14 cellular contexts compared by ENCODE assay signal in genomic region chr1:916173-917075, GRCh38. TPM values are rescaled to one million over a fixed set of nuclear protein-coding genes. Genes with fewer than 3 reads are reported as not detected.
DNase-seq lines count a peak whose midpoint lies in the region; ATAC-seq and TF ChIP-seq lines count a peak whose summit lies in the region.
"Had no signal": no experiment of that assay in that cellular context is flagged by ENCODE, and none has a peak within 500 bp of the region (broad histone marks: within the 10 kb centered on the region; RNA-seq: fewer than 3 reads in every experiment).

No MANE protein-coding gene starts in this region.

- H2AK5ac ChIP-seq in IMR-90 (ENCODE audit: low read depth, low read length) = no peak overlapping the region

- no peak overlapping the region for H3K4me3 ChIP-seq in IMR-90 (ENCODE audit: insufficient read depth, low read depth, low read length)
- H3K4me3 ChIP-seq in endodermal cell (ENCODE audit: low read length) = no peak overlapping the region
- no peak overlapping the region for H3K4me3 ChIP-seq in osteoblast (ENCODE audit: insufficient read depth, low read length)
- no peak overlapping the region for H3K4me3 ChIP-seq in Caco-2 (ENCODE audit: low read depth, low read length)
- H3K4me3 ChIP-seq: coronary artery, GM23338, mucosa of descending colon had no signal

- H3K4me1 Mint-ChIP-seq in Calu3 (ENCODE audit: low read depth, unreplicated experiment) (peaks cover 26% of the 10 kb centered on the region), endodermal cell (peaks cover 17% of the 10 kb centered on the region), Caco-2 (ENCODE audit: low read depth, unreplicated experiment) (no peaks in the 10 kb centered on the region)
- H3K4me1 Mint-ChIP-seq in stimulated activated memory B cell treated with anti-CD40 and anti-IgM and Interleukin-4, amounts not matched to agents 10 μg/mL and 1 μg/mL and 100 μg/mL, for 72 hours = peaks cover 17% of the 10 kb centered on the region

- 34% methylated on average over 12 of the region's 31 CpGs; no CpG with 5 or more reads in 1 of the 2 experiments for WGBS in IMR-90 (ENCODE audit: extremely low coverage in 2 of 2, insufficient read length in 1 of 2), 2 experiments
- WGBS in endodermal cell (ENCODE audit: insufficient coverage in 1 of 2, insufficient read length in 1 of 2), 2 experiments = 81 to 83% methylated on average over 19 to 31 of the region's 31 CpGs

- H3K36me3 ChIP-seq in IMR-90 (ENCODE audit: control insufficient read depth, insufficient read depth, low read length) = no peaks in the 10 kb centered on the region
- H3K36me3 ChIP-seq in endodermal cell (ENCODE audit: control insufficient read depth, insufficient read depth, low read length) = no peaks in the 10 kb centered on the region
- H3K36me3 ChIP-seq in osteoblast (ENCODE audit: insufficient read depth, low read length) = no peaks in the 10 kb centered on the region
- no peaks in the 10 kb centered on the region for H3K36me3 ChIP-seq in Caco-2 (ENCODE audit: control insufficient read depth, insufficient read depth, low read length)

- H3K9ac ChIP-seq in IMR-90 (ENCODE audit: low read depth, low read length) (no peak overlapping the region), endodermal cell (ENCODE audit: extremely low read depth, low read length, poor library complexity, severe bottlenecking) (no peak overlapping the region)

- H4K8ac ChIP-seq in IMR-90 (ENCODE audit: low read depth in 2 of 2, low read length in 2 of 2) = no peak overlapping the region

- H3K27me3 ChIP-seq in IMR-90 (ENCODE audit: control insufficient read depth, insufficient read depth, low read length) (no peaks in the 10 kb centered on the region; the same call in 1 of the 2 replicates), endodermal cell (ENCODE audit: control insufficient read depth, insufficient read depth, low read length, poor library complexity, severe bottlenecking) (peaks cover 50% of the 10 kb centered on the region), osteoblast (ENCODE audit: insufficient read depth, low read length) (peaks cover 65% of the 10 kb centered on the region), Caco-2 (replicated peaks; ENCODE audit: control insufficient read depth, insufficient read depth, low read length) (no peaks in the 10 kb centered on the region)

- H3K9me3 ChIP-seq in IMR-90 (ENCODE audit: control insufficient read depth, insufficient read depth, low read length) = no peaks in the 10 kb centered on the region
- no peaks in the 10 kb centered on the region for H3K9me3 ChIP-seq in endodermal cell (ENCODE audit: control insufficient read depth, low read length)
- no peaks in the 10 kb centered on the region for H3K9me3 ChIP-seq in osteoblast (ENCODE audit: low read depth, low read length)
- H3K9me3 ChIP-seq in Caco-2 = no peaks in the 10 kb centered on the region
- H3K9me3 ChIP-seq: mucosa of descending colon had no signal

- no peaks in the 10 kb centered on the region for H3K79me2 ChIP-seq in osteoblast (ENCODE audit: insufficient read depth, low read length)

- DNase-seq in Calu3 = peak; percentile 0
- no peak for DNase-seq in IMR-90
- DNase-seq in endodermal cell = peak; percentile 24
- DNase-seq in osteoblast (ENCODE audit: insufficient read length, low spot score, missing footprints) = peak; percentile 61
- DNase-seq in Caco-2 = no peak
- DNase-seq: activated CD8-positive, alpha-beta memory T cell treated with anti-CD3 and anti-CD28 coated beads for 24 hours; NCI-H187 treated with DMSO at 0.1 percent for 48 hours; T-helper 2 cell had no signal

- H4K91ac ChIP-seq in IMR-90 (ENCODE audit: insufficient read depth, low read depth, low read length) = no peak overlapping the region

- H3K4me1 ChIP-seq in IMR-90 (ENCODE audit: control insufficient read depth, insufficient read depth, low read length) (peaks cover 17% of the 10 kb centered on the region), endodermal cell (ENCODE audit: control insufficient read depth, insufficient read depth, low read length) (peaks cover 19% of the 10 kb centered on the region), osteoblast (ENCODE audit: insufficient read depth, low read length) (peaks cover 12% of the 10 kb centered on the region), Caco-2 (peaks cover 12% of the 10 kb centered on the region)

- H2AFZ ChIP-seq in IMR-90 (replicated peaks; ENCODE audit: low read length, poor library complexity) = peak overlapping the region; percentile 58
- H2AFZ ChIP-seq in osteoblast (ENCODE audit: low read length) = no peak overlapping the region
- H2AFZ ChIP-seq: GM23338 had no signal

- no peak overlapping the region for H3K23ac ChIP-seq in IMR-90 (ENCODE audit: low read depth, low read length)

- peaks cover 3% of the 10 kb centered on the region for H3K9me1 ChIP-seq in IMR-90 (ENCODE audit: insufficient read depth, low read length)

- H3K4ac ChIP-seq in IMR-90 (ENCODE audit: low read depth, low read length) = no peak overlapping the region

- H4K20me1 ChIP-seq in IMR-90 (ENCODE audit: insufficient read depth, low read length) = no peaks in the 10 kb centered on the region; the same call in 1 of the 2 replicates
- peaks cover 8% of the 10 kb centered on the region for H4K20me1 ChIP-seq in osteoblast (ENCODE audit: insufficient read depth, low read length)

- dilution Hi-C loops in IMR-90 (cut with HindIII; ENCODE audit: low sequenced_read_pairs, unreplicated experiment) = no loop called here

- BruUV-seq in Calu3 (replicated peaks; lab: Mats Ljungman, UMichigan) = no TSS peak
- BruUV-seq in IMR-90 (replicated peaks; lab: Mats Ljungman, UMichigan) = no TSS peak
- no TSS peak for BruUV-seq in Caco-2 (replicated peaks; lab: Mats Ljungman, UMichigan)

- H2AK9ac ChIP-seq in IMR-90 (replicated peaks; ENCODE audit: low read depth, low read length, poor library complexity) = peak overlapping the region; percentile 72

- H3K18ac ChIP-seq in IMR-90 (ENCODE audit: low read depth, low read length) = no peak overlapping the region

- ATAC-seq in IMR-90 (ENCODE audit: low read depth) (peak; percentile 40), HG02885 (IDR thresholded peaks at IDR 0.05; ENCODE audit: poor library complexity, unreplicated experiment) (no peak)
- ATAC-seq in stimulated activated memory B cell treated with anti-CD40 and anti-IgM and Interleukin-4, amounts not matched to agents 10 μg/mL and 1 μg/mL and 100 μg/mL, for 72 hours = no peak
- ATAC-seq: GM23338, mucosa of descending colon had no signal

- H2BK5ac ChIP-seq in IMR-90 (ENCODE audit: low read depth, low read length, poor library complexity, severe bottlenecking) = no peak overlapping the region

- H3K14ac ChIP-seq in IMR-90 (replicated peaks; ENCODE audit: low read depth, low read length) = no peak overlapping the region

- POLR2A ChIA-PET in IMR-90 (lab: Charles Lee; ENCODE audit: unreplicated experiment) (no interaction called here), Caco-2 (lab: Charles Lee) (no interaction called here)

- H3K27ac ChIP-seq in IMR-90 (ENCODE audit: insufficient read depth, low read length) (no peak overlapping the region), endodermal cell (ENCODE audit: low read depth, low read length) (no peak overlapping the region), osteoblast (ENCODE audit: low read depth, low read length) (no peak overlapping the region)
- H3K27ac ChIP-seq: coronary artery had no signal

- TF ChIP-seq CTCF in Calu3 (IDR thresholded peaks at IDR 0.05; ENCODE audit: unreplicated experiment) (no peak), IMR-90 (conservative IDR thresholded peaks at IDR 0.05; ENCODE audit: low read depth, low read length) (no peak), endodermal cell (conservative IDR thresholded peaks at IDR 0.05) (no peak), osteoblast (IDR thresholded peaks at IDR 0.05; ENCODE audit: extremely low read depth, low read depth, low read length) (no peak), Caco-2 (IDR thresholded peaks at IDR 0.05; ENCODE audit: insufficient read depth in 1 of 2, low read depth in 1 of 2, low read length in 1 of 2, severe bottlenecking in 1 of 2, unreplicated experiment in 1 of 2) (no peak)

- no peak overlapping the region for H3K56ac ChIP-seq in IMR-90 (ENCODE audit: extremely low read depth, insufficient read depth, low read length)

- intact Hi-C loops in Calu3 (cut with micrococcal nuclease; ENCODE audit: unreplicated experiment) (no loop called here), IMR-90 (cut with micrococcal nuclease) (no loop called here), Caco-2 (cut with micrococcal nuclease; ENCODE audit: unreplicated experiment) (no loop called here)

- H2BK120ac ChIP-seq in IMR-90 (ENCODE audit: low read depth, low read length) = no peak overlapping the region

- TF ChIP-seq POLR2A in IMR-90 (IDR thresholded peaks at IDR 0.05; ENCODE audit: low read depth, low read length) = no peak

- H2BK15ac ChIP-seq in IMR-90 (ENCODE audit: low read depth, low read length) = no peak overlapping the region

- H3K9me3 Mint-ChIP-seq in Calu3 (ENCODE audit: low read depth, unreplicated experiment) = no peaks in the 10 kb centered on the region
- no peaks in the 10 kb centered on the region for H3K9me3 Mint-ChIP-seq in endodermal cell
- H3K9me3 Mint-ChIP-seq in Caco-2 (ENCODE audit: unreplicated experiment) = no peaks in the 10 kb centered on the region
- H3K9me3 Mint-ChIP-seq in stimulated activated memory B cell treated with anti-CD40 and anti-IgM and Interleukin-4, amounts not matched to agents 10 μg/mL and 1 μg/mL and 100 μg/mL, for 72 hours = no peaks in the 10 kb centered on the region
- H3K9me3 Mint-ChIP-seq: activated naive CD4-positive, alpha-beta T cell treated with anti-CD3 and anti-CD28 coated beads, Interleukin-2, amount 50 U/mL, for 24 hours had no signal

- H3K27me3 Mint-ChIP-seq in Calu3 (ENCODE audit: unreplicated experiment) (peaks cover 95% of the 10 kb centered on the region), endodermal cell (ENCODE audit: insufficient read depth) (peaks cover 79% of the 10 kb centered on the region), Caco-2 (ENCODE audit: insufficient read depth, unreplicated experiment) (peaks cover 2% of the 10 kb centered on the region)
- peaks cover 100% of the 10 kb centered on the region for H3K27me3 Mint-ChIP-seq in stimulated activated memory B cell treated with anti-CD40 and anti-IgM and Interleukin-4, amounts not matched to agents 10 μg/mL and 1 μg/mL and 100 μg/mL, for 72 hours

- CTCF ChIA-PET in Calu3 (lab: Charles Lee) = interaction anchor here (0.6 to 2.0 kb wide), 2 partner anchors 17 to 220 kb away, joined by 3 to 5 read pairs; no protein-coding TSS in a partner anchor
- CTCF ChIA-PET in IMR-90 (lab: Yijun Ruan, JAX) = no interaction called here
- CTCF ChIA-PET in Caco-2 (lab: Charles Lee) = interaction anchor here (0.6 to 0.9 kb wide), 2 partner anchors 10 to 22 kb away, joined by 3 read pairs; no protein-coding TSS in a partner anchor

- H3K79me1 ChIP-seq in IMR-90 (ENCODE audit: low read depth in 1 of 2, low read length in 2 of 2) = peaks cover 2 to 6% of the 10 kb centered on the region in 2 experiments; a peak in 1 of 4 replicates

- in situ Hi-C loops in IMR-90 (cut with MboI; ENCODE audit: low sequenced_read_pairs) = no loop called here

- no peak overlapping the region for H2BK20ac ChIP-seq in IMR-90 (ENCODE audit: low read depth, low read length)

- no peak for TF ChIP-seq RAD21 in IMR-90 (IDR thresholded peaks at IDR 0.05; ENCODE audit: low read length)

- H3K4me2 ChIP-seq in IMR-90 (ENCODE audit: low read depth, low read length) (no peak overlapping the region; the same call in 1 of the 2 replicates), osteoblast (ENCODE audit: insufficient read depth, low read length) (no peak overlapping the region)
- H3K4me2 ChIP-seq: GM23338 had no signal

- no peaks in the 10 kb centered on the region for H3K36me3 Mint-ChIP-seq in Calu3 (ENCODE audit: insufficient read depth, unreplicated experiment)
- peaks cover 3% of the 10 kb centered on the region for H3K36me3 Mint-ChIP-seq in endodermal cell (ENCODE audit: low read depth)
- H3K36me3 Mint-ChIP-seq in Caco-2 (ENCODE audit: insufficient read depth, unreplicated experiment) = no peaks in the 10 kb centered on the region
- no peaks in the 10 kb centered on the region for H3K36me3 Mint-ChIP-seq in stimulated activated memory B cell treated with anti-CD40 and anti-IgM and Interleukin-4, amounts not matched to agents 10 μg/mL and 1 μg/mL and 100 μg/mL, for 72 hours
- H3K36me3 Mint-ChIP-seq: activated naive CD4-positive, alpha-beta T cell treated with anti-CD3 and anti-CD28 coated beads, Interleukin-2, amount 50 U/mL, for 24 hours had no signal

- no peak overlapping the region for H4K5ac ChIP-seq in IMR-90 (ENCODE audit: low read depth, low read length)

- no peak overlapping the region for H3K4me3 Mint-ChIP-seq in Calu3 (ENCODE audit: low read depth, unreplicated experiment)
- no peak overlapping the region for H3K4me3 Mint-ChIP-seq in endodermal cell
- no peak overlapping the region for H3K4me3 Mint-ChIP-seq in Caco-2 (ENCODE audit: unreplicated experiment)
- H3K4me3 Mint-ChIP-seq in stimulated activated memory B cell treated with anti-CD40 and anti-IgM and Interleukin-4, amounts not matched to agents 10 μg/mL and 1 μg/mL and 100 μg/mL, for 72 hours = no peak overlapping the region
- H3K4me3 Mint-ChIP-seq: activated naive CD4-positive, alpha-beta T cell treated with anti-CD3 and anti-CD28 coated beads, Interleukin-2, amount 50 U/mL, for 24 hours; GM23338 had no signal

- H3K27ac Mint-ChIP-seq in Calu3 (ENCODE audit: unreplicated experiment) (no peak overlapping the region), endodermal cell (no peak overlapping the region), Caco-2 (ENCODE audit: unreplicated experiment) (no peak overlapping the region)
- no peak overlapping the region for H3K27ac Mint-ChIP-seq in stimulated activated memory B cell treated with anti-CD40 and anti-IgM and Interleukin-4, amounts not matched to agents 10 μg/mL and 1 μg/mL and 100 μg/mL, for 72 hours
- H3K27ac Mint-ChIP-seq: activated naive CD4-positive, alpha-beta T cell treated with anti-CD3 and anti-CD28 coated beads, Interleukin-2, amount 50 U/mL, for 24 hours; GM23338 had no signal

RNA-seq across cellular contexts. Expression of gene SAMD11, which starts 7.3 kb away (rescaled TPM):
- total RNA-seq in Calu3 (2022) (0.27 and 0.54 TPM in 2 replicates), IMR-90 (2012; rRNA removed) (5.9 and 6.9 TPM in 2 replicates), endodermal cell (100 to 1,000 TPM; 152 to 156 TPM), osteoblast (7.7 and 8.3 TPM in 2 replicates), Caco-2 (2022) (0.54 and 0.63 TPM in 2 replicates)
- 22.9 and 31.9 TPM in 2 replicates for polyA plus RNA-seq in IMR-90 (2012; rRNA removed)
- 7.3 and 10.5 TPM in 2 replicates for polyA plus RNA-seq in IMR-90 (2012; cell fraction: cytosol; rRNA removed)
- polyA plus RNA-seq in IMR-90 (2012; cell fraction: nucleus; rRNA removed; ENCODE audit: low replicate concordance) = 30.0 and 141 TPM in 2 replicates
- polyA plus RNA-seq in endodermal cell (2013, experiment 1 of 2) = 28.0 TPM
- 26.1 TPM for polyA plus RNA-seq in endodermal cell (2013, experiment 2 of 2)

RNA-seq across cellular contexts. Expression of gene NOC2L, which starts 42.6 kb away (rescaled TPM):
- total RNA-seq in Calu3 (2022) (98.6 and 107 TPM in 2 replicates), IMR-90 (2012; rRNA removed) (105 and 106 TPM in 2 replicates), endodermal cell (10 to 100 TPM; 83.5 to 97.3 TPM), osteoblast (47.7 and 47.8 TPM in 2 replicates), Caco-2 (2022) (93.4 and 94.1 TPM in 2 replicates)
- 74.2 and 75.7 TPM in 2 replicates for polyA plus RNA-seq in IMR-90 (2012; rRNA removed)
- polyA plus RNA-seq in IMR-90 (2012; cell fraction: cytosol; rRNA removed) = 54.0 and 63.6 TPM in 2 replicates
- 86.7 and 138 TPM in 2 replicates for polyA plus RNA-seq in IMR-90 (2012; cell fraction: nucleus; rRNA removed; ENCODE audit: low replicate concordance)
- polyA plus RNA-seq in endodermal cell (2013, experiment 1 of 2) = 62.0 TPM
- 55.3 TPM for polyA plus RNA-seq in endodermal cell (2013, experiment 2 of 2)

RNA-seq across cellular contexts. Expression of gene KLHL17, which starts 44.0 kb away (rescaled TPM):
- total RNA-seq in Calu3 (2022) = 27.1 and 27.8 TPM in 2 replicates
- 3.4 and 3.6 TPM in 2 replicates for total RNA-seq in IMR-90 (2012; rRNA removed)
- 41.0 and 50.7 TPM in 2 replicates for polyA plus RNA-seq in IMR-90 (2012; rRNA removed)
- polyA plus RNA-seq in IMR-90 (2012; cell fraction: cytosol; rRNA removed) = 14.1 and 16.5 TPM in 2 replicates
- polyA plus RNA-seq in IMR-90 (2012; cell fraction: nucleus; rRNA removed; ENCODE audit: low replicate concordance) = 305 and 1,032 TPM in 2 replicates
- total RNA-seq in endodermal cell = 10 to 100 TPM; 49.2 to 58.2 TPM
- 41.1 TPM for polyA plus RNA-seq in endodermal cell (2013, experiment 1 of 2)
- 32.2 TPM for polyA plus RNA-seq in endodermal cell (2013, experiment 2 of 2)
- 5.4 and 6.2 TPM in 2 replicates for total RNA-seq in osteoblast
- total RNA-seq in Caco-2 (2022) = 33.1 and 34.4 TPM in 2 replicates

RNA-seq across cellular contexts. Expression of gene PLEKHN1, which starts 49.9 kb away (rescaled TPM):
- total RNA-seq in Calu3 (2022) (11.9 and 16.2 TPM in 2 replicates), IMR-90 (2012; rRNA removed) (0.28 and 0.54 TPM in 2 replicates), endodermal cell (1 to 10 TPM; 1.5 to 4.6 TPM), osteoblast (0.36 and 0.88 TPM in 2 replicates), Caco-2 (2022) (3.1 and 4.0 TPM in 2 replicates)
- 2.1 and 2.3 TPM in 2 replicates for polyA plus RNA-seq in IMR-90 (2012; rRNA removed)
- polyA plus RNA-seq in IMR-90 (2012; cell fraction: cytosol; rRNA removed) = 0.66 and 1.7 TPM in 2 replicates
- polyA plus RNA-seq in IMR-90 (2012; cell fraction: nucleus; rRNA removed; ENCODE audit: low replicate concordance) = 8.1 and 24.8 TPM in 2 replicates
- polyA plus RNA-seq in endodermal cell (2013, experiment 1 of 2) = not detected
- polyA plus RNA-seq in endodermal cell (2013, experiment 2 of 2) = 0.29 TPM

Comparison
In these comparisons a context has a peak if more than half of its experiments do, and no peak if none do; other contexts are left out.
1. DNase-seq: peak in Calu3 (single experiment), endodermal cell (single experiment) and osteoblast (single experiment); none in IMR-90 (single experiment) and Caco-2 (0 of 2).
2. RNA of gene SAMD11, which starts 7.3 kb away (total RNA-seq): 152 to 156 TPM in endodermal cell; 7.7 to 8.3 TPM in osteoblast, 5.9 to 6.9 TPM in IMR-90, 0.54 to 0.63 TPM in Caco-2 and 0.27 to 0.54 TPM in Calu3; every median in the first group is over 10 times any median in the second.